Comparison of ENCODE assay signal across 13 cellular contexts in genomic region chr9:82934949-82935348, GRCh38.
DNase-seq lines count a peak whose midpoint lies in the region; FAIRE-seq and TF ChIP-seq lines count a peak whose summit lies in the region.
"Had no signal": no experiment of that assay in that cellular context is flagged by ENCODE, and none has a peak within 500 bp of the region (broad histone marks: within the 10 kb centered on the region; RNA-seq: fewer than 3 reads in every experiment).

No MANE protein-coding gene starts in this region.

- no peaks in the 10 kb centered on the region for H3K4me1 ChIP-seq in prostate gland (replicated peaks)

- no peaks in the 10 kb centered on the region for H3K27me3 ChIP-seq in prostate gland (replicated peaks; ENCODE audit: insufficient read depth)

- no peaks in the 10 kb centered on the region for H3K9me3 ChIP-seq in prostate gland

- H3K4me3 ChIP-seq in skeletal muscle cell (ENCODE audit: low read depth, low read length): no peak overlapping the region
- no peak overlapping the region for H3K4me3 ChIP-seq in prostate gland

- FAIRE-seq in RCC 7860 (lab: Jason Lieb, UNC): peak; percentile 94

- intact Hi-C loops in prostate gland (cut with DNase I): no loop called here

- TF ChIP-seq CTCF in prostate gland (IDR thresholded peaks at IDR 0.05): no peak

- no peaks in the 10 kb centered on the region for H3K36me3 ChIP-seq in prostate gland

- DNase-seq in DMS 273 (lab: John Stamatoyannopoulos, UW; ENCODE audit: unreplicated experiment) (peak; percentile 12), DMS 273 treated with DMSO at 0.1 percent for 48 hours (lab: John Stamatoyannopoulos, UW) (no peak), RCC 7860 (ENCODE audit: low spot score) (peak; percentile 87), fibroblast of peridontal ligament (ENCODE audit: extremely low read depth) (peak; percentile 12), skeletal muscle cell (ENCODE audit: low read depth) (peak; percentile 34), prostate gland (ENCODE audit: low spot score) (no peak), superior temporal gyrus (ENCODE audit: extremely low spot score) (no peak), SKM-1 (lab: John Stamatoyannopoulos, UW; ENCODE audit: unreplicated experiment) (no peak)
- DNase-seq: activated CD8-positive, alpha-beta memory T cell treated with anti-CD3 and anti-CD28 coated beads for 24 hours; caudate nucleus; NCI-H1048; posterior cingulate gyrus had no signal

- TF ChIP-seq POLR2A in prostate gland (IDR thresholded peaks at IDR 0.05): no peak

- 51% methylated on average over 2 of the region's 2 CpGs for WGBS in prostate gland

- no peak overlapping the region for H3K27ac ChIP-seq in prostate gland
- H3K27ac ChIP-seq: 22Rv1 had no signal

Comparison
In these comparisons a context has a peak if more than half of its experiments do, and no peak if none do; other contexts are left out.
1. DNase-seq: peak in DMS 273 (single experiment), RCC 7860 (single experiment), fibroblast of peridontal ligament (single experiment) and skeletal muscle cell (single experiment); none in DMS 273 treated with DMSO at 0.1 percent for 48 hours (single experiment), prostate gland (single experiment), superior temporal gyrus (single experiment) and SKM-1 (single experiment).